11 cellular contexts compared by ENCODE assay signal in genomic region chr13:24269803-24270202, GRCh38. TPM values are rescaled to one million over a fixed set of nuclear protein-coding genes. Genes with fewer than 3 reads are reported as not detected.
DNase-seq lines count a peak whose midpoint lies in the region; TF ChIP-seq lines count a peak whose summit lies in the region.
"Had no signal": no experiment of that assay in that cellular context is flagged by ENCODE, and none has a peak within 500 bp of the region (broad histone marks: within the 10 kb centered on the region; RNA-seq: fewer than 3 reads in every experiment).

No MANE protein-coding gene starts in this region.

- TF ChIP-seq POLR2A in uterus (IDR thresholded peaks at IDR 0.05), result no peak

- no peaks in the 10 kb centered on the region for H3K27me3 ChIP-seq in right atrium auricular region
- no peaks in the 10 kb centered on the region for H3K27me3 ChIP-seq in muscle layer of colon (ENCODE audit: control insufficient read depth in 1 of 2, insufficient read depth in 2 of 2, low read length in 2 of 2)
- H3K27me3 ChIP-seq in uterus, result no peaks in the 10 kb centered on the region
- H3K27me3 ChIP-seq: BLaER1 had no signal

- peaks cover 82% of the 10 kb centered on the region for H3K4me1 Mint-ChIP-seq in activated naive CD8-positive, alpha-beta T cell treated with anti-CD3 and anti-CD28 coated beads for 36 hours

- no peaks in the 10 kb centered on the region for H3K27me3 Mint-ChIP-seq in activated naive CD8-positive, alpha-beta T cell treated with anti-CD3 and anti-CD28 coated beads for 36 hours

- H3K36me3 Mint-ChIP-seq in activated naive CD8-positive, alpha-beta T cell treated with anti-CD3 and anti-CD28 coated beads for 36 hours, result peaks cover 43% of the 10 kb centered on the region

- no peaks in the 10 kb centered on the region for H3K36me3 ChIP-seq in right atrium auricular region
- no peaks in the 10 kb centered on the region for H3K36me3 ChIP-seq in muscle layer of colon (ENCODE audit: insufficient read depth, low read length)
- H3K36me3 ChIP-seq in uterus, result no peaks in the 10 kb centered on the region
- H3K36me3 ChIP-seq: BLaER1 had no signal

- peak overlapping the region; percentile 92 for H3K27ac Mint-ChIP-seq in activated naive CD8-positive, alpha-beta T cell treated with anti-CD3 and anti-CD28 coated beads for 36 hours

- H3K4me1 ChIP-seq in right atrium auricular region, result peaks cover 0 to 53% of the 10 kb centered on the region in 2 donors
- H3K4me1 ChIP-seq in muscle layer of colon (ENCODE audit: insufficient read depth, low read length), result peaks cover 42% of the 10 kb centered on the region
- peaks cover 0 to 8% of the 10 kb centered on the region in 2 donors for H3K4me1 ChIP-seq in uterus

- no peaks in the 10 kb centered on the region for H3K9me3 ChIP-seq in right atrium auricular region
- no peaks in the 10 kb centered on the region for H3K9me3 ChIP-seq in muscle layer of colon (ENCODE audit: low read length)
- no peaks in the 10 kb centered on the region for H3K9me3 ChIP-seq in uterus
- H3K9me3 ChIP-seq: BLaER1 had no signal

- TF ChIP-seq CTCF in right atrium auricular region (IDR thresholded peaks at IDR 0.05), result no peak
- no peak for TF ChIP-seq CTCF in uterus (IDR thresholded peaks at IDR 0.05)

- DNase-seq in right atrium auricular region (ENCODE audit: low spot score) (peak; percentile 52), cardiac septum (ENCODE audit: low spot score) (no peak), uterus (no peak), SKM-1 (lab: John Stamatoyannopoulos, UW; ENCODE audit: unreplicated experiment) (no peak), glomerular visceral epithelial cell (ENCODE audit: extremely low spot score) (no peak), pons (ENCODE audit: low spot score) (no peak)
- no peak for DNase-seq in activated naive CD8-positive, alpha-beta T cell treated with anti-CD3 and anti-CD28 coated beads for 36 hours
- DNase-seq: NCI-H2029 had no signal

- H3K27ac ChIP-seq in right atrium auricular region (no peak overlapping the region), muscle layer of colon (ENCODE audit: low read depth, low read length) (peak overlapping the region; percentile 41), uterus (peak overlapping the region; percentile 85 to 87)

- intact Hi-C loops in cardiac septum (cut with DNase I) (loop anchor here (5.0 kb wide), 1 partner anchor 37 kb away; the partner anchor contains the start of gene C1QTNF9), uterus (cut with DNase I; ENCODE audit: low total_unique reads) (no loop called here)

- H3K4me3 Mint-ChIP-seq in activated naive CD8-positive, alpha-beta T cell treated with anti-CD3 and anti-CD28 coated beads for 36 hours, result peak overlapping the region; percentile 89

- H3K9ac ChIP-seq in muscle layer of colon (ENCODE audit: low read length), result no peak overlapping the region

- no peaks in the 10 kb centered on the region for H3K9me3 Mint-ChIP-seq in activated naive CD8-positive, alpha-beta T cell treated with anti-CD3 and anti-CD28 coated beads for 36 hours

- no peak overlapping the region for H3K4me3 ChIP-seq in right atrium auricular region
- H3K4me3 ChIP-seq in muscle layer of colon (ENCODE audit: low read depth in 1 of 2, low read length in 2 of 2), result no peak overlapping the region
- H3K4me3 ChIP-seq in uterus, result no peak overlapping the region

RNA-seq across cellular contexts. Expression of gene C1QTNF9, which starts 39.6 kb away (rescaled TPM):
- total RNA-seq in right atrium auricular region (under 1 TPM in 1 of 2 donors, not detected in 1; 0.67 TPM), cardiac septum (0.83 TPM), uterus (under 1 TPM in 2 of 4 donors, not detected in 2; 0.28 to 0.70 TPM)
- total RNA-seq in activated naive CD8-positive, alpha-beta T cell treated with anti-CD3 and anti-CD28 coated beads for 36 hours, result not detected
- total RNA-seq: OCI-LY7 had no signal

Comparison
In these comparisons a context has a peak if more than half of its experiments do, and no peak if none do; other contexts are left out.
1. H3K27ac ChIP-seq: peak in muscle layer of colon (single experiment) and uterus (2 of 2); none in right atrium auricular region (0 of 2).